ENCODE assay signal across 9 cellular contexts in genomic region chr17:83200746-83201145, GRCh38.
DNase-seq lines count a peak whose midpoint lies in the region; ATAC-seq, FAIRE-seq and TF ChIP-seq lines count a peak whose summit lies in the region.
"Had no signal": no experiment of that assay in that cellular context is flagged by ENCODE, and none has a peak within 500 bp of the region (broad histone marks: within the 10 kb centered on the region; RNA-seq: fewer than 3 reads in every experiment).

No MANE protein-coding gene starts in this region.

- CTCF ChIA-PET in activated CD4-positive, alpha-beta memory T cell treated with anti-CD3 and anti-CD28 coated beads for 36 hours (lab: Charles Lee): interaction anchor here (1.0 to 2.7 kb wide), 3 partner anchors 117 to 419 kb away, joined by 3 to 9 read pairs (median 5); no protein-coding TSS in a partner anchor

- intact Hi-C loops in activated CD4-positive, alpha-beta memory T cell treated with anti-CD3 and anti-CD28 coated beads for 36 hours (cut with micrococcal nuclease): no loop called here
- intact Hi-C loops in left ventricle myocardium inferior (cut with micrococcal nuclease) (no loop called here), sciatic nerve (cut with DNase I) (no loop called here)

- no peaks in the 10 kb centered on the region for H3K36me3 ChIP-seq in left ventricle myocardium inferior

- ATAC-seq in sciatic nerve: no peak
- no peak for ATAC-seq in GM18517 (IDR thresholded peaks at IDR 0.05; ENCODE audit: unreplicated experiment)
- no peak for ATAC-seq in GM18909 (IDR thresholded peaks at IDR 0.05; ENCODE audit: poor library complexity, unreplicated experiment)

- no peak for TF ChIP-seq CTCF in left ventricle myocardium inferior (IDR thresholded peaks at IDR 0.05; ENCODE audit: borderline replicate concordance)

- H3K9me3 Mint-ChIP-seq in activated CD4-positive, alpha-beta memory T cell treated with anti-CD3 and anti-CD28 coated beads for 36 hours: no peaks in the 10 kb centered on the region

- peak overlapping the region; percentile 98 for H3K27ac Mint-ChIP-seq in activated CD4-positive, alpha-beta memory T cell treated with anti-CD3 and anti-CD28 coated beads for 36 hours

- H3K36me3 Mint-ChIP-seq in activated CD4-positive, alpha-beta memory T cell treated with anti-CD3 and anti-CD28 coated beads for 36 hours: no peaks in the 10 kb centered on the region

- no peak for TF ChIP-seq POLR2A in GM12891 (IDR thresholded peaks at IDR 0.05; ENCODE audit: low read depth, low read length)

- peaks cover 37% of the 10 kb centered on the region for H3K4me1 Mint-ChIP-seq in activated CD4-positive, alpha-beta memory T cell treated with anti-CD3 and anti-CD28 coated beads for 36 hours (ENCODE audit: low read depth)

- H3K9me3 ChIP-seq in left ventricle myocardium inferior (replicated peaks): no peaks in the 10 kb centered on the region

- POLR2A ChIA-PET in activated CD4-positive, alpha-beta memory T cell treated with anti-CD3 and anti-CD28 coated beads for 36 hours (lab: Charles Lee): interaction anchor here (1.0 to 2.7 kb wide), 5 partner anchors 117 to 152 kb away, joined by 3 to 11 read pairs (median 5); partner anchors contain the start of gene METRNL

- no peaks in the 10 kb centered on the region for H3K27me3 Mint-ChIP-seq in activated CD4-positive, alpha-beta memory T cell treated with anti-CD3 and anti-CD28 coated beads for 36 hours

- peak overlapping the region; percentile 66 for H3K27ac ChIP-seq in left ventricle myocardium inferior (replicated peaks)
- H3K27ac ChIP-seq: KMS-11 had no signal

- peaks cover 77% of the 10 kb centered on the region for H3K4me1 ChIP-seq in left ventricle myocardium inferior

- H3K27me3 ChIP-seq in left ventricle myocardium inferior (ENCODE audit: low read depth): no peaks in the 10 kb centered on the region

- FAIRE-seq in GM12891 (lab: Jason Lieb, UNC): no peak

- peak; percentile 29 for DNase-seq in D341Med (ENCODE audit: low spot score)
- no peak for DNase-seq in activated CD4-positive, alpha-beta memory T cell treated with anti-CD3 and anti-CD28 coated beads for 36 hours
- DNase-seq in left ventricle myocardium inferior: peak; percentile 14
- peak; percentile 66 for DNase-seq in sciatic nerve (ENCODE audit: low spot score)
- DNase-seq in activated gamma-delta T cell (lab: John Stamatoyannopoulos, UW): no peak
- DNase-seq in GM12891 (ENCODE audit: insufficient read length, low spot score): no peak

- no peak overlapping the region for H3K4me3 ChIP-seq in left ventricle myocardium inferior

- no peak overlapping the region for H3K4me3 Mint-ChIP-seq in activated CD4-positive, alpha-beta memory T cell treated with anti-CD3 and anti-CD28 coated beads for 36 hours

TF ChIP-seq in GM12891, 5 proteins besides CTCF, POLR2A, EP300 and RAD21:
- no peak for TF ChIP-seq TAF1 (IDR thresholded peaks at IDR 0.05; ENCODE audit: low read depth, low read length)
- no peak for TF ChIP-seq POU2F2 (IDR thresholded peaks at IDR 0.05; ENCODE audit: low read depth, low read length)
- no peak for TF ChIP-seq PAX5 (IDR thresholded peaks at IDR 0.05; ENCODE audit: insufficient read depth, low read length, severe bottlenecking)
- no peak for TF ChIP-seq POLR2AphosphoS5 (IDR thresholded peaks at IDR 0.05; ENCODE audit: low read depth, low read length)
- TF ChIP-seq SPI1 (IDR thresholded peaks at IDR 0.05; ENCODE audit: low read depth, low read length): no peak

Comparison
In these comparisons a context has a peak if more than half of its experiments do, and no peak if none do; other contexts are left out.
1. DNase-seq: peak in D341Med (single experiment), left ventricle myocardium inferior (single experiment) and sciatic nerve (single experiment); none in activated CD4-positive, alpha-beta memory T cell treated with anti-CD3 and anti-CD28 coated beads for 36 hours (single experiment), activated gamma-delta T cell (single experiment) and GM12891 (single experiment).